8 cellular contexts compared by ENCODE assay signal in the genomic region with DNA sequence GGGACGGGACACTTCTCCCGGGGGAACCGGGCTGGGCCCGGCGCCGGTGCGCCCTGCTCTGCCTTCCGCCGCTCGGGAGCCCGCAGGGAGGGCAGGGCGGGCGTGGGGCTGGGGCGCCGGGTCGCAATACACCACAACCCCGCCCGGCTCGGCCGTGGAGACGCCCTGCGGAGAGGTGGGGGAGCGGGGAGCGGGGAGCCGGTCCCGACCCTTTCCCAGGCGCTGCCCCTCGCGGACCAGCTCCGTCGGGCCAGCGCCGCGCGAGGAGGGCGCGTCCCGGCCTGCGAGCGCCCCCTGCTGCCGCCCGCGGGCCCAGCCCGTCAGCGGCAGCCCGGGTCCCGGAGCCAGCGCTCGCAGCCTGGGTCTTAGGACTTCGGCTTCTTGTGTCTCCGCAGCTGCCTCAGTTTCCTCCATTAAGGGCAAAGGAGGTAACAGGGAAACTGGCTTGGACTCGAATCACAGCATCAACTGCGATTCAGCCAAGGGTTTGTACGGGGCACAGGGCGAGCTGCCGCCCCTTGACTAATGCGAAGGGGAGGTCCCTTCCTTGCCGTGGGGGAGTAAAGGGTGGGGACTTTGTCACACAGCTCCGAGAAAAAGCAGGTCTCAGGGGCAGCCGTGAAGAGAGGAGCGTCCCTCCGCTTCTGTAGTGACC. TPM values are rescaled to one million over a fixed set of nuclear protein-coding genes. Genes with fewer than 3 reads are reported as not detected.
DNase-seq lines count a peak whose midpoint lies in the region; ATAC-seq, FAIRE-seq and TF ChIP-seq lines count a peak whose summit lies in the region.

No MANE protein-coding gene starts in this region.

- H3K9ac ChIP-seq in iPS-15b (ENCODE audit: low read depth, low read length) = no peak overlapping the region
- peak overlapping the region in 2 of 3 donors; percentile 23 to 64 for H3K9ac ChIP-seq in skeletal muscle tissue (ENCODE audit: low read depth in 1 of 3, low read length in 3 of 3)

- POLR2A ChIA-PET in CD4-positive, alpha-beta memory T cell (lab: Charles Lee; ENCODE audit: partially characterized antibody) = interaction anchor here (0.8 to 2.2 kb wide), 6 partner anchors 21 to 125 kb away, joined by 3 to 14 read pairs (median 4); a partner anchor contains a TSS

- no peaks in the 10 kb centered on the region for H3K36me3 ChIP-seq in CD4-positive, alpha-beta memory T cell (ENCODE audit: insufficient read depth, low read length)
- H3K36me3 ChIP-seq in ascending aorta (no peaks in the 10 kb centered on the region), iPS-15b (ENCODE audit: control insufficient read depth, insufficient read depth, low read length) (no peaks in the 10 kb centered on the region), skeletal muscle tissue (ENCODE audit: control insufficient read depth in 3 of 3, insufficient read depth in 3 of 3, low read length in 3 of 3) (no peaks in the 10 kb centered on the region)

- no peaks in the 10 kb centered on the region for H3K27me3 ChIP-seq in CD4-positive, alpha-beta memory T cell (ENCODE audit: insufficient read depth, low read length)
- H3K27me3 ChIP-seq in ascending aorta (peaks cover 7% of the 10 kb centered on the region), iPS-15b (ENCODE audit: control insufficient read depth, insufficient read depth, low read length) (peaks cover 36% of the 10 kb centered on the region), skeletal muscle tissue (ENCODE audit: control insufficient read depth in 3 of 3, insufficient read depth in 3 of 3, low read length in 3 of 3) (peaks cover 22 to 49% (median 44%) of the 10 kb centered on the region in 3 donors)

- peak; percentile 31 to 94 (median 57) for TF ChIP-seq CTCF in ascending aorta (IDR thresholded peaks at IDR 0.05)

- intact Hi-C loops in CD4-positive, alpha-beta memory T cell (cut with micrococcal nuclease) = loop anchor here (2.0 to 10.0 kb wide), 2 partner anchors 92 to 124 kb away; no protein-coding TSS in a partner anchor
- intact Hi-C loops in ascending aorta (cut with DNase I) = loop anchor here (1.0 to 10.0 kb wide), 3 partner anchors 58 to 124 kb away; no protein-coding TSS in a partner anchor

- no peak overlapping the region for H3K27ac ChIP-seq in CD4-positive, alpha-beta memory T cell (ENCODE audit: low read depth, low read length)
- peak overlapping the region in 1 of 2 donors; percentile 64 for H3K27ac ChIP-seq in ascending aorta
- H3K27ac ChIP-seq in skeletal muscle tissue (ENCODE audit: low read depth, low read length) = no peak overlapping the region

- CTCF ChIA-PET in CD4-positive, alpha-beta memory T cell (lab: Charles Lee; ENCODE audit: partially characterized antibody) = interaction anchor here (0.6 to 3.4 kb wide), 12 partner anchors 11 to 361 kb away, joined by 3 to 36 read pairs (median 4); a partner anchor contains a TSS

- H3K4me3 Mint-ChIP-seq in CD4-positive, alpha-beta memory T cell = peak overlapping the region in 7 of 8 donors; percentile 9 to 85 (median 57)

- ATAC-seq in HG03460 (IDR thresholded peaks at IDR 0.05; ENCODE audit: unreplicated experiment) = peak; percentile 64

- peak; percentile 59 to 78 (median 68) for DNase-seq in CD4-positive, alpha-beta memory T cell
- DNase-seq in GM19239 (ENCODE audit: insufficient read length, low spot score) (peak; percentile 93), T follicular helper cell (ENCODE audit: low read depth) (peak; percentile 33), ascending aorta (ENCODE audit: low spot score in 2 of 2) (no peak), ureter (ENCODE audit: low spot score) (no peak)

- no peaks in the 10 kb centered on the region for H3K9me3 Mint-ChIP-seq in CD4-positive, alpha-beta memory T cell

- H3K4me1 Mint-ChIP-seq in CD4-positive, alpha-beta memory T cell = peaks cover 3 to 32% (median 13%) of the 10 kb centered on the region in 4 donors

- peak overlapping the region in 2 of 7 donors; percentile 12 to 81 for H3K27ac Mint-ChIP-seq in CD4-positive, alpha-beta memory T cell

- peaks cover 6% of the 10 kb centered on the region for H3K4me1 ChIP-seq in CD4-positive, alpha-beta memory T cell (ENCODE audit: insufficient read depth, low read length)
- H3K4me1 ChIP-seq in ascending aorta = peaks cover 0 to 4% of the 10 kb centered on the region in 2 donors
- peaks cover 4% of the 10 kb centered on the region for H3K4me1 ChIP-seq in iPS-15b (ENCODE audit: control insufficient read depth, insufficient read depth, low read length)
- H3K4me1 ChIP-seq in skeletal muscle tissue (ENCODE audit: control insufficient read depth in 3 of 3, insufficient read depth in 3 of 3, low read length in 3 of 3) = peaks cover 14 to 28% (median 21%) of the 10 kb centered on the region in 3 donors

- H3K4me3 ChIP-seq in CD4-positive, alpha-beta memory T cell (ENCODE audit: low read length in 2 of 2) = peak overlapping the region in 1 of 2 donors; percentile 55
- H3K4me3 ChIP-seq in ascending aorta (peak overlapping the region; percentile 76 to 78), iPS-15b (ENCODE audit: low read depth, low read length) (peak overlapping the region; percentile 52), skeletal muscle tissue (ENCODE audit: low read length in 3 of 3) (peak overlapping the region in 2 of 3 donors; percentile 22 to 50)

- H3K36me3 Mint-ChIP-seq in CD4-positive, alpha-beta memory T cell = no peaks in the 10 kb centered on the region

- FAIRE-seq in GM19239 (lab: Jason Lieb, UNC) = no peak

- H3K9me3 ChIP-seq in CD4-positive, alpha-beta memory T cell (ENCODE audit: control insufficient read depth in 1 of 2, low read length in 2 of 2) = no peaks in the 10 kb centered on the region
- H3K9me3 ChIP-seq in ascending aorta (no peaks in the 10 kb centered on the region), iPS-15b (ENCODE audit: control insufficient read depth, insufficient read depth, low read length) (no peaks in the 10 kb centered on the region), skeletal muscle tissue (ENCODE audit: control insufficient read depth in 3 of 3, low read length in 3 of 3) (no peaks in the 10 kb centered on the region)

- peaks cover 26 to 29% of the 10 kb centered on the region in 2 donors for H3K27me3 Mint-ChIP-seq in CD4-positive, alpha-beta memory T cell

RNA-seq across cellular contexts. Expression of a gene that starts 0.6 kb away (rescaled TPM):
- not detected for total RNA-seq in CD4-positive, alpha-beta memory T cell
- not detected for polyA plus RNA-seq in CD4-positive, alpha-beta memory T cell
- 9.4 TPM for total RNA-seq in ascending aorta
- total RNA-seq in skeletal muscle tissue = 2.1 TPM
- total RNA-seq in ureter = 1.1 TPM

RNA-seq across cellular contexts. Expression of a gene that starts 21.3 kb away (rescaled TPM):
- 1 to 10 TPM in 1 of 2 experiments, not detected in 1; 1.3 TPM for total RNA-seq in CD4-positive, alpha-beta memory T cell
- under 1 TPM in 1 of 2 donors, not detected in 1; 0.48 TPM for polyA plus RNA-seq in CD4-positive, alpha-beta memory T cell
- total RNA-seq in ascending aorta (not detected), skeletal muscle tissue (not detected), ureter (not detected)

RNA-seq across cellular contexts. Expression of a gene that starts 28.2 kb away (rescaled TPM):
- total RNA-seq in CD4-positive, alpha-beta memory T cell = 10 to 100 TPM; 33.4 to 34.6 TPM
- polyA plus RNA-seq in CD4-positive, alpha-beta memory T cell = 100 to 1,000 TPM in 1 of 2 donors, 10 to 100 TPM in 1; 48.2 to 303 TPM
- total RNA-seq in ascending aorta (7.2 TPM), skeletal muscle tissue (4.2 TPM), ureter (2.6 TPM)

Comparison
In these comparisons a context has a peak if more than half of its experiments do, and no peak if none do; other contexts are left out.
1. DNase-seq: peak in CD4-positive, alpha-beta memory T cell (5 of 5), GM19239 (single experiment) and T follicular helper cell (single experiment); none in ascending aorta (0 of 2) and ureter (single experiment).